In genomic region chr11:62774407-62774806, GRCh38 we compare ENCODE assay signal across 24 cellular contexts.
"Had no signal": no experiment of that assay in that cellular context is flagged by ENCODE, and none has a peak within 500 bp of the region (broad histone marks: within the 10 kb centered on the region; RNA-seq: fewer than 3 reads in every experiment).

No MANE protein-coding gene starts in this region.

- H3K27ac Mint-ChIP-seq: memory B cell had no signal

- ATAC-seq: activated T-cell treated with anti-CD3 and anti-CD28 coated beads, Interleukin-2, amount 50 U/mL, for 4 hours; gastrocnemius medialis; left cardiac atrium; pancreas; psoas muscle; SK-N-SH treated with all-trans-retinoic acid at 6 μM for 48 hours had no signal

- H3K27ac ChIP-seq: gastrocnemius medialis, pancreas, psoas muscle, right atrium auricular region, thyroid gland, VCaP had no signal

- H3K27me3 ChIP-seq: gastrocnemius medialis, pancreas, right atrium auricular region, thyroid gland had no signal

- DNase-seq: activated CD4-positive, alpha-beta T cell treated with anti-CD3 and anti-CD28 coated beads, Interleukin-2, amount 10 ng/mL, durations not matched to agents 7 days and 5 days; activated CD4-positive, CD25-positive, alpha-beta regulatory T cell treated with anti-CD3 and anti-CD28 coated beads, Interleukin-2, amount 50 U/mL, for 72 hours; activated CD8-positive, alpha-beta memory T cell treated with anti-CD3 and anti-CD28 coated beads, Interleukin-2, amount 50 U/mL, for 48 hours; activated naive CD4-positive, alpha-beta T cell; activated naive CD8-positive, alpha-beta T cell treated with anti-CD3 and anti-CD28 coated beads for 36 hours; activated T-cell treated with anti-CD3 and anti-CD28 coated beads, Interleukin-2, amount 50 U/mL, for 4 hours; cortex of kidney; effector CD4-positive, alpha-beta T cell; erythroblast; gastrocnemius medialis; hippocampal formation; left cardiac atrium; pancreas; psoas muscle; stimulated activated CD4-positive, alpha-beta T cell treated with anti-CD3 and anti-CD28 coated beads, Interleukin-12 subunit alpha, Interleukin-12 subunit beta, amount 100 ng/mL, for 4 hours; stimulated activated CD4-positive, alpha-beta T cell treated with anti-CD3 and anti-CD28 coated beads, Interleukin-4, amount 100 ng/mL, for 4 hours; substantia nigra; thyroid gland had no signal

- H3K27me3 Mint-ChIP-seq: activated CD4-positive, alpha-beta T cell treated with anti-CD3 and anti-CD28 coated beads, Interleukin-2, amount 10 ng/mL, durations not matched to agents 7 days and 5 days; activated naive CD8-positive, alpha-beta T cell treated with anti-CD3 and anti-CD28 coated beads for 36 hours; memory B cell; stimulated activated naive CD8-positive, alpha-beta T cell treated with anti-CD3 and anti-CD28 coated beads, Interleukin-15, Interleukin-2, amounts not matched to agents 100 ng/mL and 50 ng/mL, for 24 hours had no signal

- H3K4me3 ChIP-seq: gastrocnemius medialis, pancreas, psoas muscle, right atrium auricular region, thyroid gland had no signal

- H3K4me3 Mint-ChIP-seq: activated CD4-positive, alpha-beta T cell treated with anti-CD3 and anti-CD28 coated beads, Interleukin-2, amount 10 ng/mL, durations not matched to agents 7 days and 5 days; activated naive CD8-positive, alpha-beta T cell treated with anti-CD3 and anti-CD28 coated beads for 36 hours; activated T-cell treated with anti-CD3 and anti-CD28 coated beads, Interleukin-2, amount 50 U/mL, for 4 hours; memory B cell; stimulated activated naive CD8-positive, alpha-beta T cell treated with anti-CD3 and anti-CD28 coated beads, Interleukin-15, Interleukin-2, amounts not matched to agents 100 ng/mL and 50 ng/mL, for 24 hours had no signal

- H3K9me3 Mint-ChIP-seq: activated CD4-positive, alpha-beta T cell treated with anti-CD3 and anti-CD28 coated beads, Interleukin-2, amount 10 ng/mL, durations not matched to agents 7 days and 5 days; activated naive CD8-positive, alpha-beta T cell treated with anti-CD3 and anti-CD28 coated beads for 36 hours; activated T-cell treated with anti-CD3 and anti-CD28 coated beads, Interleukin-2, amount 50 U/mL, for 4 hours; activated T-helper 2 cell treated with anti-CD3 and anti-CD28 coated beads, Interferon-gamma antibody, Interleukin-2, Interleukin-4, amounts not matched to agents 10 μg/mL and 5 μg/mL and 100 μg/mL, durations not matched to agents 14 hours and 24 hours and 36 hours; memory B cell; stimulated activated naive CD8-positive, alpha-beta T cell treated with anti-CD3 and anti-CD28 coated beads, Interleukin-15, Interleukin-2, amounts not matched to agents 100 ng/mL and 50 ng/mL, for 24 hours had no signal

- H3K9me3 ChIP-seq: gastrocnemius medialis, pancreas, psoas muscle, right atrium auricular region, thyroid gland had no signal
